In the genomic region with DNA sequence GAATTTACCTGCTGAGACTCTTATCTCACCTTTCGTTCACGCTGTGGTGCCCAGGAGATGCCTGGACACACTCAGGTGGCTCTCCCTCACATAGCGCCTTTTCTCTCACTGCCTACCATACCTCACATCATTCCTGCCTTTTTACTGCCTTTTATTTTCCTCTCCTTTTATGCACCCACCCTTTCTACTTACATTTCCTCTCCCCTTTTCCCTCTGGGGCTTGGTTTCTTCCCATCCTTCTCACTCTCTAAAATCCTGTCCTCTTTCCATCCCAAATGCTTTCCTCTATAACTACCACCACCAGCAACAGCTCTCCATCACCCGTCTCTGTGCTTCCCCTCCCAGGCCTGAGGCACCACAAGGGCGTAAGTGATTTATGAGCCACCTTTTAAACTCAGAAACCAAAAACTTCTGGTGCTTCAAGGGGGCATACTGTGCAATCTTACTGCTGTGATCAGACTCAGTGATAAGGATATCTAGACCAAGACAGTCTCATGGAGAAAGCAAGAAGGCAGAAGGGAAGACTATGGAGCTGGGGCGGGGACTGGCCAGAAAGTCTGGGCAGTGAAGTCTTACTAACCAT, we compare ENCODE assay signal across 2 cellular contexts.
TF ChIP-seq lines count a peak whose summit lies in the region.

No MANE protein-coding gene starts in this region.

TF ChIP-seq in HEK293T, 16 proteins besides CTCF, POLR2A, EP300 and RAD21:
- no peak for TF ChIP-seq ELF4 (IDR thresholded peaks at IDR 0.05)
- TF ChIP-seq, protein P1, sequence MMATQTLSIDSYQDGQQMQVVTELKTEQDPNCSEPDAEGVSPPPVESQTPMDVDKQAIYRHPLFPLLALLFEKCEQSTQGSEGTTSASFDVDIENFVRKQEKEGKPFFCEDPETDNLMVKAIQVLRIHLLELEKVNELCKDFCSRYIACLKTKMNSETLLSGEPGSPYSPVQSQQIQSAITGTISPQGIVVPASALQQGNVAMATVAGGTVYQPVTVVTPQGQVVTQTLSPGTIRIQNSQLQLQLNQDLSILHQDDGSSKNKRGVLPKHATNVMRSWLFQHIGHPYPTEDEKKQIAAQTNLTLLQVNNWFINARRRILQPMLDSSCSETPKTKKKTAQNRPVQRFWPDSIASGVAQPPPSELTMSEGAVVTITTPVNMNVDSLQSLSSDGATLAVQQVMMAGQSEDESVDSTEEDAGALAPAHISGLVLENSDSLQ (IDR thresholded peaks at IDR 0.05): peak; percentile 78

TF ChIP-seq in K562, 482 proteins besides CTCF, POLR2A, EP300 and RAD21:
- TF ChIP-seq, protein P2, sequence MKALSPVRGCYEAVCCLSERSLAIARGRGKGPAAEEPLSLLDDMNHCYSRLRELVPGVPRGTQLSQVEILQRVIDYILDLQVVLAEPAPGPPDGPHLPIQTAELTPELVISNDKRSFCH (CRISPR knock-in tag; IDR thresholded peaks at IDR 0.05): no peak
- TF ChIP-seq, protein P2 (tag; IDR thresholded peaks at IDR 0.05): no peak
- TF ChIP-seq, protein P3, sequence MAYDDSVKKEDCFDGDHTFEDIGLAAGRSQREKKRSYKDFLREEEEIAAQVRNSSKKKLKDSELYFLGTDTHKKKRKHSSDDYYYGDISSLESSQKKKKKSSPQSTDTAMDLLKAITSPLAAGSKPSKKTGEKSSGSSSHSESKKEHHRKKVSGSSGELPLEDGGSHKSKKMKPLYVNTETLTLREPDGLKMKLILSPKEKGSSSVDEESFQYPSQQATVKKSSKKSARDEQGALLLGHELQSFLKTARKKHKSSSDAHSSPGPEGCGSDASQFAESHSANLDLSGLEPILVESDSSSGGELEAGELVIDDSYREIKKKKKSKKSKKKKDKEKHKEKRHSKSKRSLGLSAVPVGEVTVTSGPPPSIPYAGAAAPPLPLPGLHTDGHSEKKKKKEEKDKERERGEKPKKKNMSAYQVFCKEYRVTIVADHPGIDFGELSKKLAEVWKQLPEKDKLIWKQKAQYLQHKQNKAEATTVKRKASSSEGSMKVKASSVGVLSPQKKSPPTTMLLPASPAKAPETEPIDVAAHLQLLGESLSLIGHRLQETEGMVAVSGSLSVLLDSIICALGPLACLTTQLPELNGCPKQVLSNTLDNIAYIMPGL (CRISPR knock-in tag; IDR thresholded peaks at IDR 0.05): no peak
- TF ChIP-seq, protein P4, sequence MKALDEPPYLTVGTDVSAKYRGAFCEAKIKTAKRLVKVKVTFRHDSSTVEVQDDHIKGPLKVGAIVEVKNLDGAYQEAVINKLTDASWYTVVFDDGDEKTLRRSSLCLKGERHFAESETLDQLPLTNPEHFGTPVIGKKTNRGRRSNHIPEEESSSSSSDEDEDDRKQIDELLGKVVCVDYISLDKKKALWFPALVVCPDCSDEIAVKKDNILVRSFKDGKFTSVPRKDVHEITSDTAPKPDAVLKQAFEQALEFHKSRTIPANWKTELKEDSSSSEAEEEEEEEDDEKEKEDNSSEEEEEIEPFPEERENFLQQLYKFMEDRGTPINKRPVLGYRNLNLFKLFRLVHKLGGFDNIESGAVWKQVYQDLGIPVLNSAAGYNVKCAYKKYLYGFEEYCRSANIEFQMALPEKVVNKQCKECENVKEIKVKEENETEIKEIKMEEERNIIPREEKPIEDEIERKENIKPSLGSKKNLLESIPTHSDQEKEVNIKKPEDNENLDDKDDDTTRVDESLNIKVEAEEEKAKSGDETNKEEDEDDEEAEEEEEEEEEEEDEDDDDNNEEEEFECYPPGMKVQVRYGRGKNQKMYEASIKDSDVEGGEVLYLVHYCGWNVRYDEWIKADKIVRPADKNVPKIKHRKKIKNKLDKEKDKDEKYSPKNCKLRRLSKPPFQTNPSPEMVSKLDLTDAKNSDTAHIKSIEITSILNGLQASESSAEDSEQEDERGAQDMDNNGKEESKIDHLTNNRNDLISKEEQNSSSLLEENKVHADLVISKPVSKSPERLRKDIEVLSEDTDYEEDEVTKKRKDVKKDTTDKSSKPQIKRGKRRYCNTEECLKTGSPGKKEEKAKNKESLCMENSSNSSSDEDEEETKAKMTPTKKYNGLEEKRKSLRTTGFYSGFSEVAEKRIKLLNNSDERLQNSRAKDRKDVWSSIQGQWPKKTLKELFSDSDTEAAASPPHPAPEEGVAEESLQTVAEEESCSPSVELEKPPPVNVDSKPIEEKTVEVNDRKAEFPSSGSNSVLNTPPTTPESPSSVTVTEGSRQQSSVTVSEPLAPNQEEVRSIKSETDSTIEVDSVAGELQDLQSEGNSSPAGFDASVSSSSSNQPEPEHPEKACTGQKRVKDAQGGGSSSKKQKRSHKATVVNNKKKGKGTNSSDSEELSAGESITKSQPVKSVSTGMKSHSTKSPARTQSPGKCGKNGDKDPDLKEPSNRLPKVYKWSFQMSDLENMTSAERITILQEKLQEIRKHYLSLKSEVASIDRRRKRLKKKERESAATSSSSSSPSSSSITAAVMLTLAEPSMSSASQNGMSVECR (CRISPR knock-in tag; IDR thresholded peaks at IDR 0.05): no peak
- no peak for TF ChIP-seq GATAD2A (IDR thresholded peaks at IDR 0.05)
- TF ChIP-seq ZNF124 (CRISPR knock-in tag; IDR thresholded peaks at IDR 0.05): no peak
- TF ChIP-seq, protein P5, sequence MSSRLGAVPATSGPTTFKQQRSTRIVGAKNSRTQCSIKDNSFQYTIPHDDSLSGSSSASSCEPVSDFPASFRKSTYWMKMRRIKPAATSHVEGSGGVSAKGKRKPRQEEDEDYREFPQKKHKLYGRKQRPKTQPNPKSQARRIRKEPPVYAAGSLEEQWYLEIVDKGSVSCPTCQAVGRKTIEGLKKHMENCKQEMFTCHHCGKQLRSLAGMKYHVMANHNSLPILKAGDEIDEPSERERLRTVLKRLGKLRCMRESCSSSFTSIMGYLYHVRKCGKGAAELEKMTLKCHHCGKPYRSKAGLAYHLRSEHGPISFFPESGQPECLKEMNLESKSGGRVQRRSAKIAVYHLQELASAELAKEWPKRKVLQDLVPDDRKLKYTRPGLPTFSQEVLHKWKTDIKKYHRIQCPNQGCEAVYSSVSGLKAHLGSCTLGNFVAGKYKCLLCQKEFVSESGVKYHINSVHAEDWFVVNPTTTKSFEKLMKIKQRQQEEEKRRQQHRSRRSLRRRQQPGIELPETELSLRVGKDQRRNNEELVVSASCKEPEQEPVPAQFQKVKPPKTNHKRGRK (tag; IDR thresholded peaks at IDR 0.05): peak; percentile 46; the same call in 1 of the 2 replicates
- no peak for TF ChIP-seq LCOR (CRISPR knock-in tag; IDR thresholded peaks at IDR 0.05)
- TF ChIP-seq ELF1 (tag; IDR thresholded peaks at IDR 0.05): no peak
- TF ChIP-seq NFRKB (IDR thresholded peaks at IDR 0.05; ENCODE audit: low read depth): no peak
- TF ChIP-seq, protein P6, sequence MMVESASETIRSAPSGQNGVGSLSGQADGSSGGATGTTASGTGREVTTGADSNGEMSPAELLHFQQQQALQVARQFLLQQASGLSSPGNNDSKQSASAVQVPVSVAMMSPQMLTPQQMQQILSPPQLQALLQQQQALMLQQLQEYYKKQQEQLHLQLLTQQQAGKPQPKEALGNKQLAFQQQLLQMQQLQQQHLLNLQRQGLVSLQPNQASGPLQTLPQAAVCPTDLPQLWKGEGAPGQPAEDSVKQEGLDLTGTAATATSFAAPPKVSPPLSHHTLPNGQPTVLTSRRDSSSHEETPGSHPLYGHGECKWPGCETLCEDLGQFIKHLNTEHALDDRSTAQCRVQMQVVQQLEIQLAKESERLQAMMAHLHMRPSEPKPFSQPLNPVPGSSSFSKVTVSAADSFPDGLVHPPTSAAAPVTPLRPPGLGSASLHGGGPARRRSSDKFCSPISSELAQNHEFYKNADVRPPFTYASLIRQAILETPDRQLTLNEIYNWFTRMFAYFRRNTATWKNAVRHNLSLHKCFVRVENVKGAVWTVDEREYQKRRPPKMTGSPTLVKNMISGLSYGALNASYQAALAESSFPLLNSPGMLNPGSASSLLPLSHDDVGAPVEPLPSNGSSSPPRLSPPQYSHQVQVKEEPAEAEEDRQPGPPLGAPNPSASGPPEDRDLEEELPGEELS (CRISPR knock-in tag; IDR thresholded peaks at IDR 0.05; ENCODE audit: borderline replicate concordance): no peak
- peak; percentile 74 for TF ChIP-seq MEIS2 (IDR thresholded peaks at IDR 0.05; ENCODE audit: partially characterized antibody)
- TF ChIP-seq, protein P7, sequence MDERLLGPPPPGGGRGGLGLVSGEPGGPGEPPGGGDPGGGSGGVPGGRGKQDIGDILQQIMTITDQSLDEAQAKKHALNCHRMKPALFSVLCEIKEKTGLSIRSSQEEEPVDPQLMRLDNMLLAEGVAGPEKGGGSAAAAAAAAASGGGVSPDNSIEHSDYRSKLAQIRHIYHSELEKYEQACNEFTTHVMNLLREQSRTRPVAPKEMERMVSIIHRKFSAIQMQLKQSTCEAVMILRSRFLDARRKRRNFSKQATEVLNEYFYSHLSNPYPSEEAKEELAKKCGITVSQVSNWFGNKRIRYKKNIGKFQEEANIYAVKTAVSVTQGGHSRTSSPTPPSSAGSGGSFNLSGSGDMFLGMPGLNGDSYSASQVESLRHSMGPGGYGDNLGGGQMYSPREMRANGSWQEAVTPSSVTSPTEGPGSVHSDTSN (CRISPR knock-in tag; IDR thresholded peaks at IDR 0.05; ENCODE audit: low read depth): no peak
- TF ChIP-seq, protein P7 (tag; conservative IDR thresholded peaks at IDR 0.05; ENCODE audit: low read depth): peak; percentile 69
- TF ChIP-seq ZEB2 (IDR thresholded peaks at IDR 0.05): no peak
- TF ChIP-seq MEF2D (tag; conservative IDR thresholded peaks at IDR 0.05; ENCODE audit: low read depth): no peak
- no peak for TF ChIP-seq PURB (CRISPR knock-in tag; IDR thresholded peaks at IDR 0.05; ENCODE audit: low read depth)
- no peak for TF ChIP-seq HSF4 (CRISPR knock-in tag; IDR thresholded peaks at IDR 0.05; ENCODE audit: borderline replicate concordance)
- TF ChIP-seq, protein P1 (IDR thresholded peaks at IDR 0.05): peak; percentile 76
- TF ChIP-seq ZNF584 (CRISPR knock-in tag; IDR thresholded peaks at IDR 0.05; ENCODE audit: low read depth): no peak
- no peak for TF ChIP-seq ARHGAP35 (IDR thresholded peaks at IDR 0.05; ENCODE audit: partially characterized antibody)
- no peak for TF ChIP-seq MAFG (tag; conservative IDR thresholded peaks at IDR 0.05)
- TF ChIP-seq, protein P8, sequence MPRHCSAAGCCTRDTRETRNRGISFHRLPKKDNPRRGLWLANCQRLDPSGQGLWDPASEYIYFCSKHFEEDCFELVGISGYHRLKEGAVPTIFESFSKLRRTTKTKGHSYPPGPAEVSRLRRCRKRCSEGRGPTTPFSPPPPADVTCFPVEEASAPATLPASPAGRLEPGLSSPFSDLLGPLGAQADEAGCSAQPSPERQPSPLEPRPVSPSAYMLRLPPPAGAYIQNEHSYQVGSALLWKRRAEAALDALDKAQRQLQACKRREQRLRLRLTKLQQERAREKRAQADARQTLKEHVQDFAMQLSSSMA (CRISPR knock-in tag; IDR thresholded peaks at IDR 0.05): no peak
- TF ChIP-seq, protein P9, sequence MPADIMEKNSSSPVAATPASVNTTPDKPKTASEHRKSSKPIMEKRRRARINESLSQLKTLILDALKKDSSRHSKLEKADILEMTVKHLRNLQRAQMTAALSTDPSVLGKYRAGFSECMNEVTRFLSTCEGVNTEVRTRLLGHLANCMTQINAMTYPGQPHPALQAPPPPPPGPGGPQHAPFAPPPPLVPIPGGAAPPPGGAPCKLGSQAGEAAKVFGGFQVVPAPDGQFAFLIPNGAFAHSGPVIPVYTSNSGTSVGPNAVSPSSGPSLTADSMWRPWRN (IDR thresholded peaks at IDR 0.05; ENCODE audit: low read depth): no peak
- TF ChIP-seq, protein P10, sequence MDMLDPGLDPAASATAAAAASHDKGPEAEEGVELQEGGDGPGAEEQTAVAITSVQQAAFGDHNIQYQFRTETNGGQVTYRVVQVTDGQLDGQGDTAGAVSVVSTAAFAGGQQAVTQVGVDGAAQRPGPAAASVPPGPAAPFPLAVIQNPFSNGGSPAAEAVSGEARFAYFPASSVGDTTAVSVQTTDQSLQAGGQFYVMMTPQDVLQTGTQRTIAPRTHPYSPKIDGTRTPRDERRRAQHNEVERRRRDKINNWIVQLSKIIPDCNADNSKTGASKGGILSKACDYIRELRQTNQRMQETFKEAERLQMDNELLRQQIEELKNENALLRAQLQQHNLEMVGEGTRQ (CRISPR knock-in tag; IDR thresholded peaks at IDR 0.05): no peak
- TF ChIP-seq, protein P11, sequence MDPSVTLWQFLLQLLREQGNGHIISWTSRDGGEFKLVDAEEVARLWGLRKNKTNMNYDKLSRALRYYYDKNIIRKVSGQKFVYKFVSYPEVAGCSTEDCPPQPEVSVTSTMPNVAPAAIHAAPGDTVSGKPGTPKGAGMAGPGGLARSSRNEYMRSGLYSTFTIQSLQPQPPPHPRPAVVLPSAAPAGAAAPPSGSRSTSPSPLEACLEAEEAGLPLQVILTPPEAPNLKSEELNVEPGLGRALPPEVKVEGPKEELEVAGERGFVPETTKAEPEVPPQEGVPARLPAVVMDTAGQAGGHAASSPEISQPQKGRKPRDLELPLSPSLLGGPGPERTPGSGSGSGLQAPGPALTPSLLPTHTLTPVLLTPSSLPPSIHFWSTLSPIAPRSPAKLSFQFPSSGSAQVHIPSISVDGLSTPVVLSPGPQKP (CRISPR knock-in tag; IDR thresholded peaks at IDR 0.05): no peak
- no peak for TF ChIP-seq FOXA1 (IDR thresholded peaks at IDR 0.05; ENCODE audit: borderline replicate concordance)
- TF ChIP-seq, protein P12, sequence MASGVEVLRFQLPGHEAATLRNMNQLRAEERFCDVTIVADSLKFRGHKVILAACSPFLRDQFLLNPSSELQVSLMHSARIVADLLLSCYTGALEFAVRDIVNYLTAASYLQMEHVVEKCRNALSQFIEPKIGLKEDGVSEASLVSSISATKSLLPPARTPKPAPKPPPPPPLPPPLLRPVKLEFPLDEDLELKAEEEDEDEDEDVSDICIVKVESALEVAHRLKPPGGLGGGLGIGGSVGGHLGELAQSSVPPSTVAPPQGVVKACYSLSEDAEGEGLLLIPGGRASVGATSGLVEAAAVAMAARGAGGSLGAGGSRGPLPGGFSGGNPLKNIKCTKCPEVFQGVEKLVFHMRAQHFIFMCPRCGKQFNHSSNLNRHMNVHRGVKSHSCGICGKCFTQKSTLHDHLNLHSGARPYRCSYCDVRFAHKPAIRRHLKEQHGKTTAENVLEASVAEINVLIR (CRISPR knock-in tag; IDR thresholded peaks at IDR 0.05): no peak
- peak; percentile 30; the same call in 1 of the 2 replicates for TF ChIP-seq NBN (IDR thresholded peaks at IDR 0.05; ENCODE audit: low read depth)
- TF ChIP-seq KLF13 (tag; IDR thresholded peaks at IDR 0.05; ENCODE audit: borderline replicate concordance, low read depth): no peak
- TF ChIP-seq ZBTB17 (CRISPR knock-in tag; IDR thresholded peaks at IDR 0.05): no peak
- TF ChIP-seq ZNF175 (CRISPR knock-in tag; IDR thresholded peaks at IDR 0.05; ENCODE audit: low read depth): no peak
- TF ChIP-seq ARID2 (IDR thresholded peaks at IDR 0.05): no peak
- no peak for TF ChIP-seq HMGN3 (IDR thresholded peaks at IDR 0.05; ENCODE audit: borderline replicate concordance, extremely low read depth, insufficient read length, low read depth, low read length)
